In the genomic region with DNA sequence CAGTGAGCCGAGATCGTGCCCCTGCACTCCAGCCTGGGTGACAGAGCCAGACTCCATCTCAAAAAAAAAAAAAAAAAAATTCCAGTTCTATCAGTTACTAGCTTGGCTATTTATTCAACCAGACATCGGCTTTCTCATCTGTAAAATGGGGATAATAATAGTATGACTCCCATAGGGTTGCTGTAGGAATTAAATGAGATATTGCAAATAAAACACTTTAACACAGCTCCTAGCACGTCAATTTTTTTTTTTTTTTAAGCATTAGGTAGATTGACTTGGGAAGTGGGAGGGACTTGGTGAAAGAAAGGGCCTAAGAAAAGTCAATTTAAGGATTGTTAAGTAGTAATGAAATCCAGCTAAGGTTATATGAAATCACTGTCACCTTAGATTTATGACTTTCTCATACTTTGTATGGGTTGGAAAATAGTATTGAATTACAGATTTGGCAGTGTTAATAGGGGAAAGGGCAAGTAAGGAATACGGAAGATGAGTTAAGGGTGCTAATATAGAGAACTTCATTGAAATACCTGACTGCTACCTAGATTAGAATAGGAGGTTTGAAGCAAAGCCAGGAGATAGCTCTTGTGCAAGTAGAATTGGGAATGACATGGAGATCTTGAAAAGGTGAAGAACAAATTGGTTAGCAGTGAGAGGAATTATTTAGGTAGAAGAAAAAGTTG, we compare ENCODE assay signal across 31 cellular contexts.
"Had no signal": no experiment of that assay in that cellular context is flagged by ENCODE, and none has a peak within 500 bp of the region (broad histone marks: within the 10 kb centered on the region; RNA-seq: fewer than 3 reads in every experiment).

No MANE protein-coding gene starts in this region.

- H3K27ac ChIP-seq: ascending aorta, epithelial cell of prostate, esophagus squamous epithelium, left ventricle myocardium inferior, neutrophil, psoas muscle, sigmoid colon, thyroid gland, upper lobe of left lung, vagina had no signal

- ATAC-seq: activated naive CD4-positive, alpha-beta T cell treated with anti-CD3 and anti-CD28 coated beads, Interleukin-2, amount 50 U/mL, for 72 hours; activated T-cell treated with anti-CD3 and anti-CD28 coated beads, Interleukin-2, amount 50 U/mL, for 4 hours; stimulated activated naive B cell treated with anti-CD40 and anti-IgM and Interleukin-4, amounts not matched to agents 10 μg/mL and 1 μg/mL and 100 μg/mL, for 72 hours had no signal

- H3K4me1 ChIP-seq: ascending aorta, thyroid gland, vagina had no signal

- H3K9me3 ChIP-seq: ascending aorta, esophagus squamous epithelium, left ventricle myocardium inferior, neutrophil, pancreas, psoas muscle, sigmoid colon, stomach, thyroid gland, upper lobe of left lung, vagina had no signal

- DNase-seq: activated CD4-positive, alpha-beta memory T cell treated with anti-CD3 and anti-CD28 coated beads for 36 hours; activated CD4-positive, alpha-beta T cell treated with anti-CD3 and anti-CD28 coated beads, Interleukin-2, amount 10 ng/mL, durations not matched to agents 24 days and 14 days; activated CD4-positive, CD25-positive, alpha-beta regulatory T cell treated with anti-CD3 and anti-CD28 coated beads, Interleukin-2, amount 50 U/mL, for 72 hours; activated naive CD4-positive, alpha-beta T cell; activated T-cell treated with anti-CD3 and anti-CD28 coated beads, Interleukin-2, amount 50 U/mL, for 4 hours; central memory CD4-positive, alpha-beta T cell; dermis blood vessel endothelial cell; effector CD4-positive, alpha-beta T cell; esophagus squamous epithelium; foreskin melanocyte; glutamatergic neuron; left ventricle myocardium inferior; nephron progenitor cell; psoas muscle; sigmoid colon; small intestine; stimulated activated naive B cell treated with anti-CD40 and anti-IgM and Interleukin-4, amounts not matched to agents 10 μg/mL and 1 μg/mL and 100 μg/mL, for 72 hours; SW 1271; T-helper 2 cell; thyroid gland; upper lobe of left lung had no signal

- H3K4me3 ChIP-seq: ascending aorta, esophagus squamous epithelium, left ventricle myocardium inferior, lung, psoas muscle, sigmoid colon, thyroid gland, upper lobe of left lung, vagina had no signal

- H3K27me3 Mint-ChIP-seq: activated CD4-positive, alpha-beta memory T cell treated with anti-CD3 and anti-CD28 coated beads for 36 hours; activated CD4-positive, alpha-beta T cell treated with anti-CD3 and anti-CD28 coated beads, Interleukin-2, amount 10 ng/mL, durations not matched to agents 24 days and 14 days; brain; stimulated activated naive B cell treated with anti-CD40 and anti-IgM and Interleukin-4, amounts not matched to agents 10 μg/mL and 1 μg/mL and 100 μg/mL, for 72 hours had no signal

- H3K4me3 Mint-ChIP-seq: activated CD4-positive, alpha-beta memory T cell treated with anti-CD3 and anti-CD28 coated beads for 36 hours; activated CD4-positive, alpha-beta T cell treated with anti-CD3 and anti-CD28 coated beads, Interleukin-2, amount 10 ng/mL, durations not matched to agents 24 days and 14 days; activated T-cell treated with anti-CD3 and anti-CD28 coated beads, Interleukin-2, amount 50 U/mL, for 4 hours; stimulated activated naive B cell treated with anti-CD40 and anti-IgM and Interleukin-4, amounts not matched to agents 10 μg/mL and 1 μg/mL and 100 μg/mL, for 72 hours had no signal

- H3K27me3 ChIP-seq: ascending aorta, esophagus squamous epithelium, neutrophil, pancreas, sigmoid colon, stomach, thyroid gland, upper lobe of left lung, vagina had no signal

- H3K9me3 Mint-ChIP-seq: activated CD4-positive, alpha-beta memory T cell treated with anti-CD3 and anti-CD28 coated beads for 36 hours; activated naive CD4-positive, alpha-beta T cell treated with anti-CD3 and anti-CD28 coated beads, Interleukin-2, amount 50 U/mL, for 72 hours; activated T-cell treated with anti-CD3 and anti-CD28 coated beads, Interleukin-2, amount 50 U/mL, for 4 hours; stimulated activated naive B cell treated with anti-CD40 and anti-IgM and Interleukin-4, amounts not matched to agents 10 μg/mL and 1 μg/mL and 100 μg/mL, for 72 hours had no signal

- H3K4me1 Mint-ChIP-seq: brain had no signal

- H3K27ac Mint-ChIP-seq: activated CD4-positive, alpha-beta memory T cell treated with anti-CD3 and anti-CD28 coated beads for 36 hours; activated CD4-positive, alpha-beta T cell treated with anti-CD3 and anti-CD28 coated beads, Interleukin-2, amount 10 ng/mL, durations not matched to agents 24 days and 14 days; activated naive CD4-positive, alpha-beta T cell treated with anti-CD3 and anti-CD28 coated beads, Interleukin-2, amount 50 U/mL, for 72 hours; activated T-helper 2 cell treated with anti-CD3 and anti-CD28 coated beads, Interferon-gamma antibody, Interleukin-2, Interleukin-4, amounts not matched to agents 10 μg/mL and 5 μg/mL and 100 μg/mL, durations not matched to agents 14 hours and 24 hours and 36 hours; stimulated activated naive B cell treated with anti-CD40 and anti-IgM and Interleukin-4, amounts not matched to agents 10 μg/mL and 1 μg/mL and 100 μg/mL, for 72 hours had no signal
